In genomic region chr5:62804819-62805218, GRCh38 we compare ENCODE assay signal across 7 cellular contexts.
DNase-seq lines count a peak whose midpoint lies in the region; ATAC-seq and TF ChIP-seq lines count a peak whose summit lies in the region.
"Not testable (repeated sequence)": the region's sequence is repeated elsewhere in the genome, so short reads cannot be mapped to it uniquely, and the experiment has no call there.

No MANE protein-coding gene starts in this region.

- H3K9me3 ChIP-seq in NT2/D1 (ENCODE audit: insufficient read depth, low read length): not testable (repeated sequence)

- DNase-seq in LNCaP clone FGC (ENCODE audit: low read depth); NT2/D1 (ENCODE audit: low read depth, low spot score); activated CD4-positive, alpha-beta T cell treated with anti-CD3 and anti-CD28 coated beads for 36 hours; activated naive CD4-positive, alpha-beta T cell treated with anti-CD3 and anti-CD28 coated beads, Interleukin-2, amount 10 ng/mL, durations not matched to agents 7 days and 5 days; glutamatergic neuron; kidney epithelial cell (ENCODE audit: low read depth): not testable (repeated sequence)

- H3K27me3 ChIP-seq in NT2/D1 (ENCODE audit: insufficient read depth, insufficient read length); kidney epithelial cell (ENCODE audit: control insufficient read depth, insufficient read depth, low read length): not testable (repeated sequence)

- intact Hi-C loops in activated CD4-positive, alpha-beta T cell treated with anti-CD3 and anti-CD28 coated beads for 36 hours (cut with DNase I, micrococcal nuclease): not testable (repeated sequence)

- CTCF ChIA-PET in activated CD4-positive, alpha-beta T cell treated with anti-CD3 and anti-CD28 coated beads for 36 hours (lab: Charles Lee); activated naive CD4-positive, alpha-beta T cell treated with anti-CD3 and anti-CD28 coated beads, Interleukin-2, amount 10 ng/mL, durations not matched to agents 7 days and 5 days (lab: Charles Lee): not testable (repeated sequence)

- not testable (repeated sequence) for H3K36me3 ChIP-seq in NT2/D1 (ENCODE audit: insufficient read depth, insufficient read length, low read length); kidney epithelial cell (ENCODE audit: control insufficient read depth, insufficient read depth, low read length)

- POLR2A ChIA-PET in activated CD4-positive, alpha-beta T cell treated with anti-CD3 and anti-CD28 coated beads for 36 hours (lab: Charles Lee): not testable (repeated sequence)

- not testable (repeated sequence) for H3K27ac Mint-ChIP-seq in activated CD4-positive, alpha-beta T cell treated with anti-CD3 and anti-CD28 coated beads for 36 hours; activated naive CD4-positive, alpha-beta T cell treated with anti-CD3 and anti-CD28 coated beads, Interleukin-2, amount 10 ng/mL, durations not matched to agents 7 days and 5 days; glutamatergic neuron (ENCODE audit: unreplicated experiment)

- not testable (repeated sequence) for H3K4me1 Mint-ChIP-seq in activated CD4-positive, alpha-beta T cell treated with anti-CD3 and anti-CD28 coated beads for 36 hours; activated naive CD4-positive, alpha-beta T cell treated with anti-CD3 and anti-CD28 coated beads, Interleukin-2, amount 10 ng/mL, durations not matched to agents 7 days and 5 days; glutamatergic neuron (ENCODE audit: low read depth, unreplicated experiment)

- H3K4me3 Mint-ChIP-seq in activated CD4-positive, alpha-beta T cell treated with anti-CD3 and anti-CD28 coated beads for 36 hours: peak overlapping the region; percentile 51
- peak overlapping the region; percentile 67 for H3K4me3 Mint-ChIP-seq in activated naive CD4-positive, alpha-beta T cell treated with anti-CD3 and anti-CD28 coated beads, Interleukin-2, amount 10 ng/mL, durations not matched to agents 7 days and 5 days
- peak overlapping the region; percentile 85 for H3K4me3 Mint-ChIP-seq in glutamatergic neuron (ENCODE audit: unreplicated experiment)

- H3K4me1 ChIP-seq in NT2/D1 (ENCODE audit: insufficient read depth, insufficient read length): not testable (repeated sequence)

- ATAC-seq in GM18868 (IDR thresholded peaks at IDR 0.05; ENCODE audit: unreplicated experiment): peak; percentile 47
- ATAC-seq in activated CD4-positive, alpha-beta T cell treated with anti-CD3 and anti-CD28 coated beads for 36 hours: not testable (repeated sequence)

- H3K27me3 Mint-ChIP-seq in activated CD4-positive, alpha-beta T cell treated with anti-CD3 and anti-CD28 coated beads for 36 hours: peaks cover 11% of the 10 kb centered on the region
- H3K27me3 Mint-ChIP-seq in activated naive CD4-positive, alpha-beta T cell treated with anti-CD3 and anti-CD28 coated beads, Interleukin-2, amount 10 ng/mL, durations not matched to agents 7 days and 5 days; glutamatergic neuron (ENCODE audit: unreplicated experiment): not testable (repeated sequence)

- H3K4me3 ChIP-seq in LNCaP clone FGC (ENCODE audit: low read depth, low read length) (peak overlapping the region; percentile 15; the same call in 1 of the 2 replicates), NT2/D1 (ENCODE audit: insufficient read length, low read depth) (peak overlapping the region; percentile 53), kidney epithelial cell (ENCODE audit: low read depth, low read length) (peak overlapping the region; percentile 27)

- H3K9me3 Mint-ChIP-seq in activated CD4-positive, alpha-beta T cell treated with anti-CD3 and anti-CD28 coated beads for 36 hours (ENCODE audit: low read depth); activated naive CD4-positive, alpha-beta T cell treated with anti-CD3 and anti-CD28 coated beads, Interleukin-2, amount 10 ng/mL, durations not matched to agents 7 days and 5 days; glutamatergic neuron (ENCODE audit: unreplicated experiment): not testable (repeated sequence)

- TF ChIP-seq CTCF in LNCaP clone FGC (IDR thresholded peaks at IDR 0.05; ENCODE audit: control insufficient read depth, extremely low read depth, insufficient read depth); glutamatergic neuron (IDR thresholded peaks at IDR 0.05; ENCODE audit: partially characterized antibody, unreplicated experiment); kidney epithelial cell (IDR thresholded peaks at IDR 0.05; ENCODE audit: insufficient read depth, low read length, poor library complexity, severe bottlenecking): not testable (repeated sequence)

- peak overlapping the region; percentile 72 for H3K9ac ChIP-seq in NT2/D1 (ENCODE audit: insufficient read length, low read depth)

- not testable (repeated sequence) for H3K36me3 Mint-ChIP-seq in activated CD4-positive, alpha-beta T cell treated with anti-CD3 and anti-CD28 coated beads for 36 hours (ENCODE audit: low read depth); activated naive CD4-positive, alpha-beta T cell treated with anti-CD3 and anti-CD28 coated beads, Interleukin-2, amount 10 ng/mL, durations not matched to agents 7 days and 5 days; glutamatergic neuron (ENCODE audit: unreplicated experiment)
